39 cellular contexts compared by ENCODE assay signal in the genomic region with DNA sequence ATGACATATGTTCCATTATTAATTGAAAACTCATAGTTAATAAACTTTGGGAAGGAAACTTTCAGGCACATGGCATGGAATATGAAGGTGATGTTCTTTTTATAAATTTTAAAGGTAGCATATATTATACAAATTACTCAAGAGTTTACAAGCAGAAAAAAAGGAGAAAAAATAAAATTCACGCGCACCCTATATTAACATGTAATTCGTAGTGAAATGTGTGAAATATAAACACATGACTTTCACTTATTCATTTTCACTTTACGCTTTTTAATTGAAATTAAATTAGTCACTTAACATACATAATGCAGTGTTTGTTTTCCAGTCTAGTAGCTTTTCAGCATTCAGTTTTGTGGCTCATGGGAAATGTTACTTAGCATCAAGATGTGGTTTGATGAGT.
"Had no signal": no experiment of that assay in that cellular context is flagged by ENCODE, and none has a peak within 500 bp of the region (broad histone marks: within the 10 kb centered on the region; RNA-seq: fewer than 3 reads in every experiment).

No MANE protein-coding gene starts in this region.

- H3K27me3 Mint-ChIP-seq: activated naive CD4-positive, alpha-beta T cell treated with anti-CD3 and anti-CD28 coated beads, Interleukin-2, amount 10 ng/mL, durations not matched to agents 7 days and 5 days; activated naive CD4-positive, alpha-beta T cell treated with anti-CD3 and anti-CD28 coated beads, Interleukin-2, amount 50 U/mL, for 24 hours; activated naive CD8-positive, alpha-beta T cell; activated naive CD8-positive, alpha-beta T cell treated with anti-CD3 and anti-CD28 coated beads for 36 hours; activated naive CD8-positive, alpha-beta T cell treated with anti-CD3 and anti-CD28 coated beads, Interleukin-2, amount 10 ng/mL, durations not matched to agents 7 days and 5 days; activated naive CD8-positive, alpha-beta T cell treated with anti-CD3 and anti-CD28 coated beads, Interleukin-2, amount 50 U/mL, for 24 hours; activated T-cell treated with anti-CD3 and anti-CD28 coated beads, Interleukin-2, amount 50 U/mL, for 24 hours; activated T-helper 17 cell treated with anti-CD3 and anti-CD28 coated beads, Interleukin-2, amount 50 U/mL, for 72 hours; brain; central memory CD8-positive, alpha-beta T cell had no signal

- H3K4me1 Mint-ChIP-seq: brain had no signal

- ATAC-seq: activated naive CD4-positive, alpha-beta T cell treated with anti-CD3 and anti-CD28 coated beads, Interleukin-2, amount 50 U/mL, for 72 hours; activated naive CD8-positive, alpha-beta T cell treated with anti-CD3 and anti-CD28 coated beads, Interleukin-2, amount 50 U/mL, for 24 hours; activated T-cell treated with anti-CD3 and anti-CD28 coated beads, Interleukin-2, amount 50 U/mL, for 4 hours; activated T-cell treated with anti-CD3 and anti-CD28 coated beads, Interleukin-2, amount 50 U/mL, for 72 hours; activated T-helper 17 cell treated with anti-CD3 and anti-CD28 coated beads, Interleukin-2, amount 50 U/mL, for 72 hours; body of pancreas had no signal

- H3K4me3 ChIP-seq: adrenal gland, ascending aorta, body of pancreas, breast epithelium, cardiac muscle cell had no signal

- H3K4me3 Mint-ChIP-seq: activated naive CD4-positive, alpha-beta T cell treated with anti-CD3 and anti-CD28 coated beads for 36 hours; activated naive CD4-positive, alpha-beta T cell treated with anti-CD3 and anti-CD28 coated beads, Interleukin-2, amount 10 ng/mL, durations not matched to agents 7 days and 5 days; activated naive CD4-positive, alpha-beta T cell treated with anti-CD3 and anti-CD28 coated beads, Interleukin-2, amount 50 U/mL, for 24 hours; activated naive CD8-positive, alpha-beta T cell; activated naive CD8-positive, alpha-beta T cell treated with anti-CD3 and anti-CD28 coated beads for 36 hours; activated naive CD8-positive, alpha-beta T cell treated with anti-CD3 and anti-CD28 coated beads, Interleukin-2, amount 10 ng/mL, durations not matched to agents 7 days and 5 days; activated naive CD8-positive, alpha-beta T cell treated with anti-CD3 and anti-CD28 coated beads, Interleukin-2, amount 50 U/mL, for 24 hours; activated T-cell treated with anti-CD3 and anti-CD28 coated beads, Interleukin-2, amount 50 U/mL, for 24 hours; activated T-cell treated with anti-CD3 and anti-CD28 coated beads, Interleukin-2, amount 50 U/mL, for 4 hours; activated T-cell treated with anti-CD3 and anti-CD28 coated beads, Interleukin-2, amount 50 U/mL, for 72 hours; activated T-helper 1 cell treated with anti-CD3 and anti-CD28 coated beads, Interleukin-12 subunit alpha, Interleukin-12 subunit beta, Interleukin-2, Interleukin-4 antibody, amounts not matched to agents 30 ng/mL and 10 ng/mL and 1 ng/mL, durations not matched to agents 14 hours and 24 hours and 36 hours; activated T-helper 17 cell treated with anti-CD3 and anti-CD28 coated beads, Interleukin-2, amount 50 U/mL, for 72 hours; brain; central memory CD8-positive, alpha-beta T cell had no signal

- DNase-seq: activated effector memory CD4-positive, alpha-beta T cell treated with anti-CD3 and anti-CD28 coated beads, Interleukin-2, amount 50 U/mL, for 16 hours; activated effector memory CD4-positive, alpha-beta T cell treated with Interleukin-2 at 50 U/mL for 16 hours; activated gamma-delta T cell; activated gamma-delta T cell treated with Interleukin-2 at 50 U/mL for 16 hours; activated naive CD4-positive, alpha-beta T cell; activated naive CD4-positive, alpha-beta T cell treated with anti-CD3 and anti-CD28 coated beads for 36 hours; activated naive CD4-positive, alpha-beta T cell treated with anti-CD3 and anti-CD28 coated beads, Interleukin-2, amount 10 ng/mL, durations not matched to agents 7 days and 5 days; activated naive CD4-positive, alpha-beta T cell treated with anti-CD3 and anti-CD28 coated beads, Interleukin-2, amount 50 U/mL, for 16 hours; activated naive CD4-positive, alpha-beta T cell treated with Interleukin-2 at 50 U/mL for 16 hours; activated naive CD8-positive, alpha-beta T cell treated with anti-CD3 and anti-CD28 coated beads for 36 hours; activated naive CD8-positive, alpha-beta T cell treated with anti-CD3 and anti-CD28 coated beads, Interleukin-2, amount 10 ng/mL, durations not matched to agents 7 days and 5 days; activated naive CD8-positive, alpha-beta T cell treated with anti-CD3 and anti-CD28 coated beads, Interleukin-2, amount 50 U/mL, for 24 hours; activated T-cell treated with anti-CD3 and anti-CD28 coated beads, Interleukin-2, amount 50 U/mL, for 24 hours; activated T-cell treated with anti-CD3 and anti-CD28 coated beads, Interleukin-2, amount 50 U/mL, for 4 hours; activated T-cell treated with anti-CD3 and anti-CD28 coated beads, Interleukin-2, amount 50 U/mL, for 48 hours; activated T-cell treated with anti-CD3 and anti-CD28 coated beads, Interleukin-2, amount 50 U/mL, for 72 hours; adrenal gland; amniotic stem cell; amygdala; anterior cingulate cortex; aorta; body of pancreas; brain microvascular endothelial cell; caudate nucleus; central memory CD4-positive, alpha-beta T cell; cerebellar nuclear complex had no signal

- H3K27ac Mint-ChIP-seq: activated naive CD4-positive, alpha-beta T cell treated with anti-CD3 and anti-CD28 coated beads for 36 hours; activated naive CD4-positive, alpha-beta T cell treated with anti-CD3 and anti-CD28 coated beads, Interleukin-2, amount 10 ng/mL, durations not matched to agents 7 days and 5 days; activated naive CD4-positive, alpha-beta T cell treated with anti-CD3 and anti-CD28 coated beads, Interleukin-2, amount 50 U/mL, for 24 hours; activated naive CD4-positive, alpha-beta T cell treated with anti-CD3 and anti-CD28 coated beads, Interleukin-2, amount 50 U/mL, for 72 hours; activated naive CD8-positive, alpha-beta T cell; activated naive CD8-positive, alpha-beta T cell treated with anti-CD3 and anti-CD28 coated beads for 36 hours; activated naive CD8-positive, alpha-beta T cell treated with anti-CD3 and anti-CD28 coated beads, Interleukin-2, amount 10 ng/mL, durations not matched to agents 7 days and 5 days; activated naive CD8-positive, alpha-beta T cell treated with anti-CD3 and anti-CD28 coated beads, Interleukin-2, amount 50 U/mL, for 24 hours; activated T-cell treated with anti-CD3 and anti-CD28 coated beads, Interleukin-2, amount 50 U/mL, for 24 hours; activated T-cell treated with anti-CD3 and anti-CD28 coated beads, Interleukin-2, amount 50 U/mL, for 72 hours; activated T-helper 1 cell treated with anti-CD3 and anti-CD28 coated beads, Interleukin-12 subunit alpha, Interleukin-12 subunit beta, Interleukin-2, Interleukin-4 antibody, amounts not matched to agents 30 ng/mL and 10 ng/mL and 1 ng/mL, durations not matched to agents 14 hours and 24 hours and 36 hours; activated T-helper 17 cell treated with anti-CD3 and anti-CD28 coated beads, Interleukin-2, amount 50 U/mL, for 72 hours; activated T-helper 2 cell treated with anti-CD3 and anti-CD28 coated beads, Interferon-gamma antibody, Interleukin-2, Interleukin-4, amounts not matched to agents 10 μg/mL and 5 μg/mL and 100 μg/mL, durations not matched to agents 14 hours and 24 hours and 36 hours; brain had no signal

- FAIRE-seq: astrocyte, bronchial epithelial cell had no signal

- H3K27ac ChIP-seq: adrenal gland, ascending aorta, body of pancreas, brain microvascular endothelial cell, breast epithelium, cardiac muscle cell had no signal

- H3K36me3 ChIP-seq: adrenal gland, brain microvascular endothelial cell, breast epithelium had no signal

- H3K9me3 ChIP-seq: adrenal gland, ascending aorta, body of pancreas, breast epithelium had no signal

- H3K4me1 ChIP-seq: adrenal gland, ascending aorta, body of pancreas, breast epithelium had no signal

- H3K36me3 Mint-ChIP-seq: activated naive CD4-positive, alpha-beta T cell treated with anti-CD3 and anti-CD28 coated beads, Interleukin-2, amount 10 ng/mL, durations not matched to agents 7 days and 5 days; activated naive CD4-positive, alpha-beta T cell treated with anti-CD3 and anti-CD28 coated beads, Interleukin-2, amount 50 U/mL, for 72 hours; activated naive CD8-positive, alpha-beta T cell treated with anti-CD3 and anti-CD28 coated beads for 36 hours had no signal

- H3K9me3 Mint-ChIP-seq: activated naive CD4-positive, alpha-beta T cell treated with anti-CD3 and anti-CD28 coated beads for 36 hours; activated naive CD4-positive, alpha-beta T cell treated with anti-CD3 and anti-CD28 coated beads, Interleukin-2, amount 10 ng/mL, durations not matched to agents 7 days and 5 days; activated naive CD4-positive, alpha-beta T cell treated with anti-CD3 and anti-CD28 coated beads, Interleukin-2, amount 50 U/mL, for 24 hours; activated naive CD4-positive, alpha-beta T cell treated with anti-CD3 and anti-CD28 coated beads, Interleukin-2, amount 50 U/mL, for 72 hours; activated naive CD8-positive, alpha-beta T cell treated with anti-CD3 and anti-CD28 coated beads for 36 hours; activated naive CD8-positive, alpha-beta T cell treated with anti-CD3 and anti-CD28 coated beads, Interleukin-2, amount 10 ng/mL, durations not matched to agents 7 days and 5 days; activated naive CD8-positive, alpha-beta T cell treated with anti-CD3 and anti-CD28 coated beads, Interleukin-2, amount 50 U/mL, for 24 hours; activated T-cell treated with anti-CD3 and anti-CD28 coated beads, Interleukin-2, amount 50 U/mL, for 24 hours; activated T-cell treated with anti-CD3 and anti-CD28 coated beads, Interleukin-2, amount 50 U/mL, for 4 hours; activated T-cell treated with anti-CD3 and anti-CD28 coated beads, Interleukin-2, amount 50 U/mL, for 72 hours; activated T-helper 1 cell treated with anti-CD3 and anti-CD28 coated beads, Interleukin-12 subunit alpha, Interleukin-12 subunit beta, Interleukin-2, Interleukin-4 antibody, amounts not matched to agents 30 ng/mL and 10 ng/mL and 1 ng/mL, durations not matched to agents 14 hours and 24 hours and 36 hours; activated T-helper 17 cell treated with anti-CD3 and anti-CD28 coated beads, Interleukin-2, amount 50 U/mL, for 72 hours; activated T-helper 2 cell treated with anti-CD3 and anti-CD28 coated beads, Interferon-gamma antibody, Interleukin-2, Interleukin-4, amounts not matched to agents 10 μg/mL and 5 μg/mL and 100 μg/mL, durations not matched to agents 14 hours and 24 hours and 36 hours; brain; central memory CD8-positive, alpha-beta T cell had no signal

- H3K27me3 ChIP-seq: adrenal gland, ascending aorta, body of pancreas, brain microvascular endothelial cell, breast epithelium, cardiac muscle cell had no signal
